ENCODE assay signal across 6 cellular contexts in genomic region chr17:4938670-4939553, GRCh38. TPM values are rescaled to one million over a fixed set of nuclear protein-coding genes. Genes with fewer than 3 reads are reported as not detected.
DNase-seq lines count a peak whose midpoint lies in the region; ATAC-seq and TF ChIP-seq lines count a peak whose summit lies in the region.

No MANE protein-coding gene starts in this region.

- WGBS in tibial nerve, 2 donors, result 50 to 58% methylated on average over 14 to 19 of the region's 19 CpGs

- H3K4me3 ChIP-seq in NB4 (ENCODE audit: low read depth, low read length), result peak overlapping the region; percentile 88
- peak overlapping the region; percentile 55 to 82 (median 68) for H3K4me3 ChIP-seq in tibial nerve

- no peak for TF ChIP-seq POLR2A in NB4 (IDR thresholded peaks at IDR 0.05; ENCODE audit: extremely low read depth, insufficient read length)
- TF ChIP-seq POLR2A in tibial nerve (IDR thresholded peaks at IDR 0.05), result no peak

- peak overlapping the region; percentile 98 for H3K27ac ChIP-seq in 22Rv1
- peak overlapping the region; percentile 29 for H3K27ac ChIP-seq in foreskin keratinocyte
- peak overlapping the region; percentile 82 to 96 (median 90) for H3K27ac ChIP-seq in tibial nerve

- H3K36me3 ChIP-seq in tibial nerve, result peaks cover 0 to 55% (median 4%) of the 10 kb centered on the region in 3 donors

- TF ChIP-seq EP300 in tibial nerve (IDR thresholded peaks at IDR 0.05), result no peak

- DNase-seq in NB4 (ENCODE audit: low read depth), result no peak
- DNase-seq in foreskin keratinocyte, result peak in 1 of 2 donors; percentile 10
- DNase-seq in tibial nerve (ENCODE audit: low spot score in 2 of 2), result no peak
- no peak for DNase-seq in GM19240 (ENCODE audit: insufficient read length, low spot score)

- TF ChIP-seq CTCF in 22Rv1 (IDR thresholded peaks at IDR 0.05), result no peak; the same call in 1 of the 2 replicates
- TF ChIP-seq CTCF in NB4 (IDR thresholded peaks at IDR 0.05; ENCODE audit: low read depth, low read length), result no peak
- no peak for TF ChIP-seq CTCF in foreskin keratinocyte (conservative IDR thresholded peaks at IDR 0.05)
- TF ChIP-seq CTCF in tibial nerve (IDR thresholded peaks at IDR 0.05), result no peak

- H3K27me3 ChIP-seq in foreskin keratinocyte (no peaks in the 10 kb centered on the region), tibial nerve (no peaks in the 10 kb centered on the region)

- ATAC-seq in foreskin keratinocyte, result no peak
- ATAC-seq in GM21737 (IDR thresholded peaks at IDR 0.05; ENCODE audit: unreplicated experiment), result no peak

- peaks cover 12% of the 10 kb centered on the region for H3K4me1 ChIP-seq in foreskin keratinocyte
- peaks cover 0 to 55% (median 25%) of the 10 kb centered on the region in 4 donors for H3K4me1 ChIP-seq in tibial nerve

- no peaks in the 10 kb centered on the region for H3K9me3 ChIP-seq in tibial nerve

RNA-seq across cellular contexts. Expression of gene SLC25A11, which starts 0.9 kb away (rescaled TPM):
- total RNA-seq in foreskin keratinocyte, result 52.6 and 60.2 TPM in 2 replicates
- polyA plus RNA-seq in foreskin keratinocyte, result 76.9 and 83.6 TPM in 2 replicates
- 10 to 100 TPM; 30.3 to 42.8 (median 32.3) TPM for total RNA-seq in tibial nerve

RNA-seq across cellular contexts. Expression of gene RNF167, which starts 1.2 kb away (rescaled TPM):
- total RNA-seq in foreskin keratinocyte (118 and 119 TPM in 2 replicates), tibial nerve (10 to 100 TPM; 45.0 to 55.0 (median 51.4) TPM)
- polyA plus RNA-seq in foreskin keratinocyte, result 162 and 167 TPM in 2 replicates

RNA-seq across cellular contexts. Expression of gene GP1BA, which starts 6.8 kb away (rescaled TPM):
- total RNA-seq in foreskin keratinocyte (not detected in 2 replicates), tibial nerve (not detected)
- polyA plus RNA-seq in foreskin keratinocyte, result not detected in 2 replicates

RNA-seq across cellular contexts. Expression of gene PFN1, which starts 9.4 kb away (rescaled TPM):
- 1,745 and 1,771 TPM in 2 replicates for total RNA-seq in foreskin keratinocyte
- polyA plus RNA-seq in foreskin keratinocyte, result 3,025 and 3,144 TPM in 2 replicates
- 1,000 to 10,000 TPM in 1 of 4 donors, 100 to 1,000 TPM in 3; 422 to 1,004 (median 483) TPM for total RNA-seq in tibial nerve

RNA-seq across cellular contexts. Expression of gene ENO3, which starts 12.0 kb away (rescaled TPM):
- total RNA-seq in foreskin keratinocyte (1.8 and 2.0 TPM in 2 replicates), tibial nerve (10 to 100 TPM in 2 of 4 donors, 1 to 10 TPM in 2; 7.5 to 15.3 (median 10.2) TPM)
- 2.7 and 3.2 TPM in 2 replicates for polyA plus RNA-seq in foreskin keratinocyte

Comparison
In these comparisons a context has a peak if more than half of its experiments do, and no peak if none do; other contexts are left out.
1. H3K27ac ChIP-seq: peak in every context shown above with its lines; median percentile 98 in 22Rv1; 90 in tibial nerve; 29 in foreskin keratinocyte.